1 cellular context compared by ENCODE assay signal in genomic region chr22:36371920-36372319, GRCh38.
TF ChIP-seq lines count a peak whose summit lies in the region.

No MANE protein-coding gene starts in this region.

TF ChIP-seq in K562, 482 proteins besides CTCF, POLR2A, EP300 and RAD21 (continued from another document):
- TF ChIP-seq ZNF592 (IDR thresholded peaks at IDR 0.05) (no peak), MYNN (IDR thresholded peaks at IDR 0.05) (no peak), MYNN (CRISPR knock-in tag; IDR thresholded peaks at IDR 0.05) (no peak)
